8 cellular contexts compared by ENCODE assay signal in the genomic region with DNA sequence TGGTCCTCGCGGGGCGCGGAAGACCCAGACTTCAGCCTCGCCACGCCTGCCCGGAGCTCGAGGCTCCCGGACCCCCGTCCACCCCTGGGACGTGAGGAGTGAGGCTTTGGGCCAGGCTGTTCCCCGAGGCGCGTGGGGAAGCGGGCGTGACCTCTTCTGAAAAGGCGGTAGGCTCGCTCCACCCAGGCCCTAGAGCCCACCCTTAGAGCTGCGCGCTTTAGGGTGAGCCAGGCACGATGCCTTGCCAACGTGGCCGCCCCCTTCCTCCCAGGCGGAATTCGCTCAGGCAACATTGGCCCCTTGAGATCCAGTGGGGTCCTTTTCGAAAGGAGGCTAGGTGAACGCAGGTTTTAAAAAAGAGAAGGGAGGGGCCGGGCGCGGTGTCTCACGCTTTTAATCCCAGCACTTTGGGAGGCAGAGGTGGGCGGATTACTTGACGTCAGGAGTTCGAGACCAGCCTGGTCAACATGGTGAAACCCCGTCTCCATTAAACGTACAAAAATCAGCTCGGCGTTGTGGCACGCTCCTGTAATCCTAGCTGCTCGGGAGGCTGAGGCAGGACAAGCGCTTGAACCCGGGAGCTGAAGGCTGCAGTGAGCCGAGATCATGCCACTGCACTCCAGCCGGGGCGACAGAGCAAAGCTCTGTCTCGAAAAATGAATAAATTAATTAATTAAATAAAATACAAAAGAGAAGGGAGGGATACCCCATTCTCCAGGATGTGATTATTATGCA. TPM values are rescaled to one million over a fixed set of nuclear protein-coding genes. Genes with fewer than 3 reads are reported as not detected.
A peak's percentile ranks its signal among the peaks of the same experiment; 100 is the strongest.
DNase-seq lines count a peak whose midpoint lies in the region; ATAC-seq and TF ChIP-seq lines count a peak whose summit lies in the region.

No MANE protein-coding gene starts in this region.

- H3K23ac ChIP-seq in neuronal stem cell (ENCODE audit: low read depth, low read length, poor library complexity), result peak overlapping the region; percentile 94

- H2AK5ac ChIP-seq in neuronal stem cell (ENCODE audit: low read depth, low read length), result no peak overlapping the region

- peak overlapping the region; percentile 100 for H2AFZ ChIP-seq in neuronal stem cell (ENCODE audit: low read length)

- H3K27ac ChIP-seq in RWPE2 (ENCODE audit: poor library complexity, severe bottlenecking) (peak overlapping the region; percentile 61), esophagus muscularis mucosa (replicated peaks in 1 of 4) (peak overlapping the region; percentile 68 to 81 (median 73)), neuronal stem cell (replicated peaks; ENCODE audit: low read length) (no peak overlapping the region), foreskin keratinocyte (no peak overlapping the region)

- H3K4me1 ChIP-seq in RWPE2 (ENCODE audit: insufficient read depth, poor library complexity, severe bottlenecking) (peaks cover 20% of the 10 kb centered on the region), esophagus muscularis mucosa (peaks cover 34 to 58% (median 57%) of the 10 kb centered on the region in 4 donors), neuronal stem cell (ENCODE audit: control insufficient read depth in 2 of 2, insufficient read depth in 1 of 2, low read depth in 1 of 2, low read length in 2 of 2) (peaks cover 16 to 23% of the 10 kb centered on the region in 2 donors), foreskin keratinocyte (no peaks in the 10 kb centered on the region)

- H3K18ac ChIP-seq in neuronal stem cell (ENCODE audit: low read length), result peak overlapping the region; percentile 94

- peak overlapping the region; percentile 72 for H4K8ac ChIP-seq in neuronal stem cell (ENCODE audit: low read depth, low read length)

- H2BK120ac ChIP-seq in neuronal stem cell (ENCODE audit: low read depth, low read length), result peak overlapping the region; percentile 64

- no peak for TF ChIP-seq POLR2A in esophagus muscularis mucosa (IDR thresholded peaks at IDR 0.05; ENCODE audit: low read depth)

- no peaks in the 10 kb centered on the region for H3K79me1 ChIP-seq in neuronal stem cell (ENCODE audit: low read depth, low read length)

- ATAC-seq in RWPE2 (ENCODE audit: low read depth) (peak; percentile 21), HG02885 (IDR thresholded peaks at IDR 0.05; ENCODE audit: poor library complexity, unreplicated experiment) (no peak), foreskin keratinocyte (no peak)

- peak overlapping the region; percentile 92 for H3K14ac ChIP-seq in neuronal stem cell (ENCODE audit: low read length)

- no peak for TF ChIP-seq CTCF in RWPE2 (IDR thresholded peaks at IDR 0.05; ENCODE audit: poor library complexity, severe bottlenecking)
- no peak for TF ChIP-seq CTCF in esophagus muscularis mucosa (IDR thresholded peaks at IDR 0.05)
- TF ChIP-seq CTCF in foreskin keratinocyte (conservative IDR thresholded peaks at IDR 0.05), result no peak

- peak overlapping the region; percentile 89 for H3K4me2 ChIP-seq in neuronal stem cell (ENCODE audit: insufficient read depth, low read length, poor library complexity, severe bottlenecking)

- no peak overlapping the region for H2BK15ac ChIP-seq in neuronal stem cell (ENCODE audit: low read length)

- DNase-seq in DMS53 (lab: John Stamatoyannopoulos, UW), result peak; percentile 77
- no peak for DNase-seq in DMS53 treated with DMSO at 0.1 percent for 48 hours (lab: John Stamatoyannopoulos, UW; ENCODE audit: unreplicated experiment)
- peak; percentile 76 for DNase-seq in RWPE2 (ENCODE audit: low spot score)
- DNase-seq in esophagus muscularis mucosa (ENCODE audit: extremely low spot score), result no peak
- DNase-seq in neuronal stem cell (ENCODE audit: low spot score), result no peak
- DNase-seq in foreskin keratinocyte, result no peak
- DNase-seq in DMS153 treated with DMSO at 0.1 percent for 48 hours (lab: John Stamatoyannopoulos, UW; ENCODE audit: unreplicated experiment), result no peak

- no peak overlapping the region for H3K4ac ChIP-seq in neuronal stem cell (ENCODE audit: low read length)

- 5% methylated on average over 31 of the region's 46 CpGs for WGBS in esophagus muscularis mucosa
- no CpG with 5 or more reads among the region's 46 CpGs for WGBS in neuronal stem cell (ENCODE audit: extremely low coverage in 2 of 2, insufficient read length in 2 of 2, insufficient replicate concordance in 1 of 2), 2 donors

- peak overlapping the region; percentile 29 for H2BK5ac ChIP-seq in neuronal stem cell (ENCODE audit: low read length)

- TF ChIP-seq EP300 in esophagus muscularis mucosa (IDR thresholded peaks at IDR 0.05), result no peak

- intact Hi-C loops in esophagus muscularis mucosa (cut with DNase I), result loop anchor here (10.0 kb wide), 3 partner anchors 247 to 413 kb away; a partner anchor contains a TSS

- peak overlapping the region; percentile 82 for H3K9ac ChIP-seq in neuronal stem cell (ENCODE audit: low read depth, low read length, poor library complexity)

- H3K27me3 ChIP-seq in RWPE2 (ENCODE audit: insufficient read depth, poor library complexity, severe bottlenecking) (no peaks in the 10 kb centered on the region), esophagus muscularis mucosa (peaks cover 0 to 35% (median 20%) of the 10 kb centered on the region in 4 donors), neuronal stem cell (ENCODE audit: control insufficient read depth in 3 of 3, insufficient read depth in 3 of 3, low read depth in 1 of 3, low read length in 3 of 3) (peaks cover 19 to 61% (median 60%) of the 10 kb centered on the region in 3 experiments), foreskin keratinocyte (peaks cover 46% of the 10 kb centered on the region)

- H2BK12ac ChIP-seq in neuronal stem cell (ENCODE audit: low read length), result no peak overlapping the region

- no peaks in the 10 kb centered on the region for H3K36me3 ChIP-seq in RWPE2 (ENCODE audit: low read depth)
- H3K36me3 ChIP-seq in esophagus muscularis mucosa, result no peaks in the 10 kb centered on the region
- H3K36me3 ChIP-seq in neuronal stem cell (replicated peaks in 1 of 2; ENCODE audit: control insufficient read depth in 2 of 2, insufficient read depth in 2 of 2, low read length in 2 of 2), result no peaks in the 10 kb centered on the region

- H3K4me3 ChIP-seq in RWPE2 (ENCODE audit: severe bottlenecking), result peak overlapping the region; percentile 40
- H3K4me3 ChIP-seq in esophagus muscularis mucosa, result peak overlapping the region; percentile 68 to 77 (median 69)
- peak overlapping the region; percentile 67 to 78 for H3K4me3 ChIP-seq in neuronal stem cell (ENCODE audit: low read length in 2 of 2)

- no peak overlapping the region for H4K91ac ChIP-seq in neuronal stem cell (ENCODE audit: low read depth, low read length, poor library complexity)

- no peaks in the 10 kb centered on the region for H3K9me3 ChIP-seq in RWPE2 (ENCODE audit: severe bottlenecking)
- no peaks in the 10 kb centered on the region for H3K9me3 ChIP-seq in esophagus muscularis mucosa
- no peaks in the 10 kb centered on the region for H3K9me3 ChIP-seq in neuronal stem cell (replicated peaks in 1 of 2; ENCODE audit: control insufficient read depth in 2 of 2, insufficient read depth in 1 of 2, low read depth in 1 of 2, low read length in 2 of 2)

RNA-seq across cellular contexts. Expression of a gene that starts 0.9 kb away (rescaled TPM):
- total RNA-seq in esophagus muscularis mucosa (1 to 10 TPM; 4.2 to 7.2 (median 7.0) TPM), foreskin keratinocyte (2.9 and 3.0 TPM in 2 replicates)
- polyA plus RNA-seq in neuronal stem cell (2013, experiment 1 of 2), result 4.1 TPM
- 4.0 TPM for polyA plus RNA-seq in neuronal stem cell (2013, experiment 2 of 2)
- polyA plus RNA-seq in foreskin keratinocyte, result 3.5 and 3.6 TPM in 2 replicates

RNA-seq across cellular contexts. Expression of a gene that starts 19.6 kb away (rescaled TPM):
- total RNA-seq in esophagus muscularis mucosa (10 to 100 TPM; 58.6 to 86.2 (median 75.5) TPM), foreskin keratinocyte (178 and 190 TPM in 2 replicates)
- 306 TPM for polyA plus RNA-seq in neuronal stem cell (2013, experiment 1 of 2)
- 291 TPM for polyA plus RNA-seq in neuronal stem cell (2013, experiment 2 of 2)
- polyA plus RNA-seq in foreskin keratinocyte, result 370 and 388 TPM in 2 replicates

RNA-seq across cellular contexts. Expression of a gene that starts 37.9 kb away (rescaled TPM):
- total RNA-seq in esophagus muscularis mucosa (1 to 10 TPM; 3.3 to 6.4 (median 4.3) TPM), foreskin keratinocyte (0.25 and 0.31 TPM in 2 replicates)
- polyA plus RNA-seq in neuronal stem cell (2013, experiment 1 of 2), result 28.0 TPM
- polyA plus RNA-seq in neuronal stem cell (2013, experiment 2 of 2), result 27.3 TPM
- 0.36 and 0.38 TPM in 2 replicates for polyA plus RNA-seq in foreskin keratinocyte

RNA-seq across cellular contexts. Expression of a gene that starts 50.8 kb away (rescaled TPM):
- 10 to 100 TPM; 60.8 to 92.0 (median 84.3) TPM for total RNA-seq in esophagus muscularis mucosa
- 63.9 TPM for polyA plus RNA-seq in neuronal stem cell (2013, experiment 1 of 2)
- 61.0 TPM for polyA plus RNA-seq in neuronal stem cell (2013, experiment 2 of 2)
- 31.2 and 43.3 TPM in 2 replicates for total RNA-seq in foreskin keratinocyte
- 22.5 and 22.6 TPM in 2 replicates for polyA plus RNA-seq in foreskin keratinocyte

Comparison
In these comparisons a context has a peak if more than half of its experiments do, and no peak if none do; other contexts are left out.
1. DNase-seq: peak in DMS53 (single experiment) and RWPE2 (single experiment); none in DMS53 treated with DMSO at 0.1 percent for 48 hours (single experiment), esophagus muscularis mucosa (single experiment), neuronal stem cell (single experiment), foreskin keratinocyte (0 of 2) and DMS153 treated with DMSO at 0.1 percent for 48 hours (single experiment).
2. H3K27ac ChIP-seq: peak in RWPE2 (single experiment) and esophagus muscularis mucosa (4 of 4); none in neuronal stem cell (single experiment) and foreskin keratinocyte (single experiment).
3. Peak in every context shown above with its lines, with median percentiles within 50 percentile points of each other: H3K4me3 ChIP-seq.